8 cellular contexts compared by ENCODE assay signal in genomic region chr15:66763186-66764066, GRCh38.
DNase-seq lines count a peak whose midpoint lies in the region; ATAC-seq lines count a peak whose summit lies in the region.

No MANE protein-coding gene starts in this region.

- WGBS in aorta, 2 donors: 1 to 4% methylated on average over 23 of the region's 23 CpGs

- H3K27me3 ChIP-seq in mucosa of stomach (ENCODE audit: control insufficient read depth, insufficient read depth, low read length) (no peaks in the 10 kb centered on the region), aorta (ENCODE audit: control insufficient read depth in 1 of 2, insufficient read depth in 2 of 2, low read length in 1 of 2) (no peaks in the 10 kb centered on the region)

- DNase-seq in SKM-1 treated with dmso at 0.1 percent for 144 hours (lab: John Stamatoyannopoulos, UW; ENCODE audit: unreplicated experiment) (peak; percentile 17), SKM-1 (lab: John Stamatoyannopoulos, UW; ENCODE audit: unreplicated experiment) (no peak), aorta (peak; percentile 96 to 97), NCI-H1694 (lab: John Stamatoyannopoulos, UW) (no peak)
- no peak for DNase-seq in activated naive CD4-positive, alpha-beta T cell treated with anti-CD3 and anti-CD28 coated beads, Interleukin-2, amount 50 U/mL, for 16 hours
- no peak for DNase-seq in activated CD4-positive, CD25-positive, alpha-beta regulatory T cell treated with anti-CD3 and anti-CD28 coated beads, Interleukin-2, amount 50 U/mL, for 72 hours

- H3K9me3 ChIP-seq in mucosa of stomach (ENCODE audit: control insufficient read depth, low read length) (no peaks in the 10 kb centered on the region), aorta (ENCODE audit: control insufficient read depth, low read length) (no peaks in the 10 kb centered on the region)

- peak overlapping the region; percentile 26 for H3K9ac ChIP-seq in mucosa of stomach (ENCODE audit: low read length)

- H3K4me1 ChIP-seq in mucosa of stomach (ENCODE audit: control insufficient read depth, insufficient read depth, low read length) (peaks cover 83% of the 10 kb centered on the region), aorta (ENCODE audit: control insufficient read depth in 1 of 2, insufficient read depth in 2 of 2, low read length in 2 of 2) (peaks cover 3 to 7% of the 10 kb centered on the region in 2 donors)

- intact Hi-C loops in aorta (cut with DNase I): no loop called here

- H3K4me3 ChIP-seq in mucosa of stomach (ENCODE audit: low read length) (no peak overlapping the region), aorta (ENCODE audit: low read length in 2 of 2) (no peak overlapping the region)

- ATAC-seq in esophagus mucosa: peak; percentile 32
- peak; percentile 87 for ATAC-seq in aorta (ENCODE audit: low FRiP score)

- H3K27ac ChIP-seq in aorta (ENCODE audit: low read depth in 1 of 2, low read length in 2 of 2): peak overlapping the region; percentile 24 to 82

- H3K36me3 ChIP-seq in mucosa of stomach (ENCODE audit: control insufficient read depth, insufficient read depth, low read length): no peaks in the 10 kb centered on the region
- no peaks in the 10 kb centered on the region for H3K36me3 ChIP-seq in aorta (ENCODE audit: control insufficient read depth in 1 of 2, insufficient read depth in 2 of 2, low read length in 1 of 2)

Comparison
In these comparisons a context has a peak if more than half of its experiments do, and no peak if none do; other contexts are left out.
1. DNase-seq: peak in SKM-1 treated with dmso at 0.1 percent for 144 hours (single experiment) and aorta (2 of 2); none in SKM-1 (single experiment), NCI-H1694 (single experiment), activated naive CD4-positive, alpha-beta T cell treated with anti-CD3 and anti-CD28 coated beads, Interleukin-2, amount 50 U/mL, for 16 hours (single experiment) and activated CD4-positive, CD25-positive, alpha-beta regulatory T cell treated with anti-CD3 and anti-CD28 coated beads, Interleukin-2, amount 50 U/mL, for 72 hours (single experiment).